Comparison of ENCODE assay signal across 21 cellular contexts in the genomic region with DNA sequence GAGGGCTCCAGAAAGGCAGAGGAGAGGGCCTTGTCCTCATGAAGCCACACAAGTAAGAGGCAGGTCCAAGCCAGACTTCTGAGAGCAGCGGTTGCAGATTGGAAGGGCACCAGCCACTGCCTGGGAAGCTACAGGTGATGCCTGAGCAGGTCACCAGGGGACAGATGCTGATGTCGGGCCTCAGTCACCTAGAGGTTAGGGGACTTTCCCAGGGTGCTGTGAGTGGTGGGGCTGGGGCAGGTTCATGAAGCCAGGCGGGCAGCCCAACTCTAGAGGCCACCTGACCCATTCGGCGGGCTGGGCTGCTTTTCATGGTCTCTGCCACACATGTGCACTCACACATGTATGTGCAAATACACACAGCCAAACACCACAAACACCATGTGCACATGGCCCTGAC. TPM values are rescaled to one million over a fixed set of nuclear protein-coding genes. Genes with fewer than 3 reads are reported as not detected.
"Had no signal": no experiment of that assay in that cellular context is flagged by ENCODE, and none has a peak within 500 bp of the region (broad histone marks: within the 10 kb centered on the region; RNA-seq: fewer than 3 reads in every experiment).

No MANE protein-coding gene starts in this region.

RNA-seq across cellular contexts. Expression of a gene that starts 3.6 kb away (rescaled TPM):
- total RNA-seq: natural killer cell treated with Interleukin-12 subunit alpha and Interleukin-12 subunit beta and Interleukin-15 and Interleukin-18, amount 100 ng/mL, for 72 hours; neural crest cell; omental fat pad; osteocyte; pancreas; posterior vena cava; prostate gland; pulmonary artery endothelial cell; right atrium auricular region; sciatic nerve; smooth muscle cell; spleen; stomach; subcutaneous adipose tissue; temporal lobe; thoracic aorta; thyroid gland; tibial nerve; upper lobe of left lung; ureter; vagina had no signal
- polyA plus RNA-seq: smooth muscle cell, spleen, stomach had no signal

RNA-seq across cellular contexts. Expression of a gene that starts 52.0 kb away (rescaled TPM):
- total RNA-seq: natural killer cell treated with Interleukin-12 subunit alpha and Interleukin-12 subunit beta and Interleukin-15 and Interleukin-18, amount 100 ng/mL, for 72 hours; neural crest cell; omental fat pad; osteocyte; pancreas; posterior vena cava; pulmonary artery endothelial cell; right atrium auricular region; sciatic nerve; smooth muscle cell; spleen; stomach; subcutaneous adipose tissue; temporal lobe; thoracic aorta; thyroid gland; tibial nerve; upper lobe of left lung; ureter; vagina had no signal
- polyA plus RNA-seq: pancreas, smooth muscle cell, spleen, stomach had no signal
